ENCODE assay signal across 9 cellular contexts in genomic region chr2:263022-263738, GRCh38. TPM values are rescaled to one million over a fixed set of nuclear protein-coding genes. Genes with fewer than 3 reads are reported as not detected.
A peak's percentile ranks its signal among the peaks of the same experiment; 100 is the strongest.
DNase-seq lines count a peak whose midpoint lies in the region; ATAC-seq, FAIRE-seq and TF ChIP-seq lines count a peak whose summit lies in the region.
"Had no signal": no experiment of that assay in that cellular context is flagged by ENCODE, and none has a peak within 500 bp of the region (broad histone marks: within the 10 kb centered on the region; RNA-seq: fewer than 3 reads in every experiment).

No MANE protein-coding gene starts in this region.

- H3K27ac ChIP-seq in Peyer's patch = peak overlapping the region; percentile 75 to 96 (median 91)
- no peak overlapping the region for H3K27ac ChIP-seq in fibroblast of lung (ENCODE audit: insufficient read depth, low read length)
- peak overlapping the region; percentile 97 to 99 (median 98) for H3K27ac ChIP-seq in pancreas

- peak overlapping the region; percentile 16 for H3K9ac ChIP-seq in fibroblast of lung (ENCODE audit: insufficient read depth, low read length)

- in situ Hi-C loops in GM13977 (cut with MboI; ENCODE audit: low pct_unique_long_range_greater_than_20kb, low sequenced_read_pairs, unreplicated experiment) = no loop called here

- no peaks in the 10 kb centered on the region for H3K9me3 ChIP-seq in Peyer's patch
- no peaks in the 10 kb centered on the region for H3K9me3 ChIP-seq in fibroblast of lung (ENCODE audit: control insufficient read depth, insufficient read depth, low read depth, low read length)
- no peaks in the 10 kb centered on the region for H3K9me3 ChIP-seq in pancreas

- H3K27me3 ChIP-seq in Peyer's patch (no peaks in the 10 kb centered on the region), fibroblast of lung (ENCODE audit: control insufficient read depth, insufficient read depth, low read length) (no peaks in the 10 kb centered on the region), pancreas (no peaks in the 10 kb centered on the region)

- no peaks in the 10 kb centered on the region for H4K20me1 ChIP-seq in fibroblast of lung (ENCODE audit: control insufficient read depth, extremely low read depth, insufficient read depth, low read length)

- no peak for TF ChIP-seq POLR2A in Peyer's patch (IDR thresholded peaks at IDR 0.05)

- TF ChIP-seq CTCF in Peyer's patch (IDR thresholded peaks at IDR 0.05) (no peak), fibroblast of lung (conservative IDR thresholded peaks at IDR 0.05 in 1 of 2, IDR thresholded peaks at IDR 0.05 in 1 of 2; ENCODE audit: low read depth in 1 of 2, low read length in 2 of 2) (no peak), pancreas (IDR thresholded peaks at IDR 0.05) (no peak), GM13977 (IDR thresholded peaks at IDR 0.05; ENCODE audit: extremely low read depth, insufficient read depth, missing control alignments) (no peak)

- WGBS in pancreas, 2 donors = 6 to 7% methylated on average over 42 of the region's 42 CpGs

- peak overlapping the region; percentile 93 for H3K4me2 ChIP-seq in fibroblast of lung (ENCODE audit: extremely low read depth, insufficient read depth, low read length)

- intact Hi-C loops in pancreas (cut with DNase I) = no loop called here

- H3K36me3 ChIP-seq in Peyer's patch (no peaks in the 10 kb centered on the region), fibroblast of lung (ENCODE audit: control insufficient read depth, insufficient read depth, low read length) (no peaks in the 10 kb centered on the region), pancreas (no peaks in the 10 kb centered on the region)

- DNase-seq in COLO668 (lab: John Stamatoyannopoulos, UW; ENCODE audit: unreplicated experiment) = peak; percentile 22
- DNase-seq in Peyer's patch = peak in 1 of 3 donors; percentile 55
- no peak for DNase-seq in fibroblast of lung (ENCODE audit: low read depth in 2 of 2)
- peak in 4 of 6 donors; percentile 30 to 64 (median 48) for DNase-seq in pancreas
- DNase-seq in 8988T = no peak
- no peak for DNase-seq in GM13977 (ENCODE audit: low spot score)
- DNase-seq in pons (ENCODE audit: low spot score) = no peak
- DNase-seq: NCI-H1436 treated with DMSO at 0.1 percent for 48 hours had no signal

- peak in 2 of 4 donors; percentile 9 to 17 for ATAC-seq in pancreas
- ATAC-seq in HG03135 (IDR thresholded peaks at IDR 0.05; ENCODE audit: unreplicated experiment) = no peak

- peak overlapping the region; percentile 47 for H2AFZ ChIP-seq in fibroblast of lung (ENCODE audit: low read length)

- H3K4me3 ChIP-seq in Peyer's patch (peak overlapping the region; percentile 59 to 92 (median 88)), fibroblast of lung (replicated peaks in 1 of 4; ENCODE audit: control extremely low read depth in 1 of 4, insufficient read depth in 1 of 4, low read depth in 3 of 4, low read length in 4 of 4) (peak overlapping the region; percentile 55 to 94 (median 91)), pancreas (peak overlapping the region; percentile 59 to 84 (median 77))

- no peak for FAIRE-seq in pancreas (lab: Jason Lieb, UNC)

- H3K79me2 ChIP-seq in fibroblast of lung (ENCODE audit: control insufficient read depth, insufficient read depth, low read length) = peaks cover 34% of the 10 kb centered on the region

- H3K4me1 ChIP-seq in Peyer's patch (peaks cover 0 to 17% (median 1%) of the 10 kb centered on the region in 4 donors), fibroblast of lung (ENCODE audit: control insufficient read depth, extremely low read depth, insufficient read depth, low read length) (peaks cover 9% of the 10 kb centered on the region), pancreas (peaks cover 11 to 40% (median 29%) of the 10 kb centered on the region in 3 donors)

RNA-seq across cellular contexts. Expression of gene SH3YL1, which starts 0.7 kb away (rescaled TPM):
- total RNA-seq in Peyer's patch (100 to 1,000 TPM in 2 of 4 donors, 10 to 100 TPM in 2; 60.2 to 163 (median 102) TPM), fibroblast of lung (28.5 and 36.5 TPM in 2 replicates), pancreas (100 to 1,000 TPM in 4 of 6 donors, 10 to 100 TPM in 2; 63.7 to 134 (median 118) TPM)
- polyA plus RNA-seq in fibroblast of lung (25.2 and 37.9 TPM in 2 replicates), pancreas (100 to 1,000 TPM; 110 to 162 TPM)
- 13.9 and 20.5 TPM in 2 replicates for polyA plus RNA-seq in fibroblast of lung (2012)
- 3.4 and 7.5 TPM in 2 replicates for polyA minus RNA-seq in fibroblast of lung (ENCODE audit: low replicate concordance)

RNA-seq across cellular contexts. Expression of gene ACP1, which starts 1.6 kb away (rescaled TPM):
- total RNA-seq in Peyer's patch (10 to 100 TPM; 39.6 to 88.1 (median 63.5) TPM), fibroblast of lung (86.9 and 89.9 TPM in 2 replicates), pancreas (10 to 100 TPM; 41.6 to 59.1 (median 45.3) TPM)
- polyA plus RNA-seq in fibroblast of lung (120 and 124 TPM in 2 replicates), pancreas (10 to 100 TPM; 34.9 to 74.2 TPM)
- 93.3 and 99.1 TPM in 2 replicates for polyA plus RNA-seq in fibroblast of lung (2012)
- polyA minus RNA-seq in fibroblast of lung (ENCODE audit: low replicate concordance) = 38.3 and 41.1 TPM in 2 replicates

RNA-seq across cellular contexts. Expression of gene ALKAL2, which starts 24.7 kb away (rescaled TPM):
- 1 to 10 TPM in 3 of 4 donors, not detected in 1; 1.6 to 9.1 (median 3.6) TPM for total RNA-seq in Peyer's patch
- 0.17 TPM in 1 of 2 replicates, not detected in the other for total RNA-seq in fibroblast of lung
- polyA plus RNA-seq in fibroblast of lung = 0.58 TPM in 1 of 2 replicates, not detected in the other
- 0.09 and 0.29 TPM in 2 replicates for polyA plus RNA-seq in fibroblast of lung (2012)
- polyA minus RNA-seq in fibroblast of lung (ENCODE audit: low replicate concordance) = not detected in 2 replicates
- total RNA-seq in pancreas = 10 to 100 TPM; 21.2 to 50.6 (median 32.9) TPM
- 10 to 100 TPM; 66.9 to 93.6 TPM for polyA plus RNA-seq in pancreas

Comparison
In these comparisons a context has a peak if more than half of its experiments do, and no peak if none do; other contexts are left out.
1. DNase-seq: peak in COLO668 (single experiment) and pancreas (4 of 6); none in fibroblast of lung (0 of 2), 8988T (single experiment), GM13977 (single experiment) and pons (single experiment).
2. Peak in every context shown above with its lines, with median percentiles within 50 percentile points of each other: H3K4me3 ChIP-seq.